In the genomic region with DNA sequence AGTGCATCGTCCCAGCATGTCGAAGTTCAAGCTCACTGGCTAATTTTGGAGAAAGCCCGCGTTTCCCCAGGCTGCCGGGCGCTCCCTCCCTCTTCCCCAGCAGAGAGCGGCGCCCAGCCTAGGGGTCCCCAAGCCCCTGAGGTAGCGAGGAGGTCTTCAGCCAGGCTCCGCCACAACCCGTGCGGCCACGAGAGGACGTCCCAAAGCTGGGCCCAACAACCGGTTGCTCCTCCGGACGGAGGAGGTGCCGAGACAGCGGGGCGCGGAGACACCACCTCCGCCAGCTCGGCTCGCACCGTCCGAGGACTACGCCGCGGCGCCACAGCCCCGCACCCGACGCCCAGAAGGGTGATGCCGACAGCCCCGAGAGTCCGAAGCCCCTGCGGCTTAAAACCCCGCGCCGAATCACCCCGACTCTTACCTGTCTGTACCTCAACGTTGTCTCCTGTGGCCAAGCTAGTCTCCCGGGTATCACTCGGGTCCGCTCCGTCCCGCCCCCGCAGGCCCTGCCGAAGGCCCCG, we compare ENCODE assay signal across 8 cellular contexts. TPM values are rescaled to one million over a fixed set of nuclear protein-coding genes. Genes with fewer than 3 reads are reported as not detected.
DNase-seq lines count a peak whose midpoint lies in the region; ATAC-seq and TF ChIP-seq lines count a peak whose summit lies in the region.

A gene with protein sequence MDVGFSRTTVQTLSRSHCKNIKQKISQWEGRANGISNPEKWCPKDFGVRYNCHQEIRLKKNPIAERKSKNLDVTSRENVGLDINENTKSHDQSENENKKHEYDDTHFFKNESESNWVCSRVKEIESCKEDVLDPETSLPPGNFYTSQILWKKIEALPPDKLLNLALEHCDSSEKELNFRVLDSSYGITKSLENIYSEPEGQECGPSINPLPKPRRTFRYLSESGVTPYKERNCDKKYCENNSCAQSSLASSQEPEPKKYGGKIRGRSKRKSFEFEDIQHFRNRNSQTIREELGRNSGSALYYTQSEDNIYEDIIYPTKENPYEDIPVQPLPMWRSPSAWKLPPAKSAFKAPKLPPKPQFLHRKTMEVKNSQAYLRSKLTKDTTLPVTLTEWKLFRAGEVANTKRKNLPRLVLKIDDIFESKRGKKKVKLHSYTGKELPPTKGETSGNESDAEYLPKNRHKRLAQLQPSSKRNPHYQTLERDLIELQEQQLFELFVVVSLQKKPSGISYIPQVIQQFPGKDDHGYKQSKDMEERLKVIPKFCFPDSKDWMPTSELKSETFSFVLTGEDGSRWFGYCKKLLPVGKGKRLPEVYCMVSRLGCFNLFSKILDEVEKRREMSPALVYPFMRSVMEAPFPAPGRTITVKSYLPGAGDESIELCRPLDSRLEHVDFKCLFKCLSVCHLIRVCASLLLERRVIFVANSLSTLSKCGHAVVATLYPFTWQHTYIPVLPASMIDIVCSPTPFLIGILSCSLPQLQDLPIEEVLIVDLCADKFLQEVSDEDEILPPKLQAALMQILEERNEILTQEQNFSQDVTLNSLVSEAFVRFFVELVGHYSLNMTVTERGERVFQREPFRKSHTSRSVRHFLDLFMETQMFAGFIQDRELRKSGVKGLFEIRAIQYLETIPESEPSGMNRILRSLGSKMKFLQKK (minus strand): TSS at position 488 of the 521 bp plus-strand sequence. CDS start 44,065 bp downstream, outside the sequence.

- in situ Hi-C loops in GM13976 (cut with MboI; ENCODE audit: low sequenced_read_pairs, unreplicated experiment), result no loop called here
- in situ Hi-C loops in mammary epithelial cell (cut with MboI; ENCODE audit: low sequenced_read_pairs in 2 of 2), result loop anchor here in 1 of 2 donors (10.0 kb wide), 1 partner anchor 55 kb away; no protein-coding TSS in a partner anchor

- CTCF ChIA-PET in mammary epithelial cell (lab: Charles Lee; ENCODE audit: low non-redundant PET), result no interaction called here

- H3K4me1 ChIP-seq in HUES6 (ENCODE audit: control insufficient read depth, insufficient read depth, low read length), result no peaks in the 10 kb centered on the region
- peaks cover 13% of the 10 kb centered on the region for H3K4me1 ChIP-seq in mammary epithelial cell (ENCODE audit: insufficient read depth, low read length)
- H3K4me1 ChIP-seq in lung (ENCODE audit: control insufficient read depth in 2 of 2, insufficient read depth in 2 of 2, low read length in 2 of 2), result no peaks in the 10 kb centered on the region

- peak within 1 kb of the TSS; percentile 63 for H3K9ac ChIP-seq in HUES6 (ENCODE audit: low read length)
- H3K9ac ChIP-seq in mammary epithelial cell (ENCODE audit: insufficient read depth, low read length), result peak within 1 kb of the TSS; percentile 100

- H3K4me3 ChIP-seq in HUES6 (ENCODE audit: low read depth, low read length) (peak within 1 kb of the TSS; percentile 81), mammary epithelial cell (replicated peaks in 1 of 3; ENCODE audit: insufficient read depth in 1 of 3, low read depth in 2 of 3, low read length in 3 of 3) (peak within 1 kb of the TSS; percentile 72 to 97 (median 97)), lung (peak within 1 kb of the TSS; percentile 73)

- ATAC-seq in GM21576 (IDR thresholded peaks at IDR 0.05; ENCODE audit: unreplicated experiment), result peak; percentile 51
- peak; percentile 58 for ATAC-seq in lung (ENCODE audit: insufficient read depth, low FRiP score)

- 3% methylated on average over 6 of the region's 50 CpGs for WGBS in mammary epithelial cell (ENCODE audit: low coverage, missing lambda C conversion rate)
- WGBS in lung, 2 donors, result 0 to 1% methylated on average over 49 to 50 of the region's 50 CpGs

- H3K9me3 ChIP-seq in HUES6 (ENCODE audit: control insufficient read depth, insufficient read depth, low read depth, low read length) (no peaks in the 10 kb centered on the region), mammary epithelial cell (replicated peaks; ENCODE audit: insufficient read depth, low read length) (no peaks in the 10 kb centered on the region), lung (ENCODE audit: control insufficient read depth in 2 of 2, insufficient read depth in 1 of 2, low read length in 1 of 2) (no peaks in the 10 kb centered on the region)

- no peaks in the 10 kb centered on the region for H4K20me1 ChIP-seq in mammary epithelial cell (ENCODE audit: insufficient read depth, low read length)

- H3K79me2 ChIP-seq in mammary epithelial cell (ENCODE audit: insufficient read depth, low read length), result peaks cover 45% of the 10 kb centered on the region

- H3K4me2 ChIP-seq in mammary epithelial cell (ENCODE audit: insufficient read depth, low read depth, low read length), result peak within 1 kb of the TSS; percentile 100

- dilution Hi-C loops in mammary epithelial cell (cut with HindIII; ENCODE audit: low sequenced_read_pairs), result no loop called here

- H3K36me3 ChIP-seq in HUES6 (ENCODE audit: control insufficient read depth, insufficient read depth, low read length) (no peaks in the 10 kb centered on the region), mammary epithelial cell (ENCODE audit: insufficient read depth, low read length) (no peaks in the 10 kb centered on the region), lung (ENCODE audit: control insufficient read depth in 2 of 2, insufficient read depth in 2 of 2, low read length in 2 of 2) (no peaks in the 10 kb centered on the region)

- intact Hi-C loops in mammary epithelial cell (cut with micrococcal nuclease), result loop anchor here (1.0 to 10.0 kb wide), 6 partner anchors 51 to 691 kb away; partner anchors contain the start of genes OLFML3 and TRIM33

- DNase-seq in GM13976 (ENCODE audit: low spot score) (no peak), mammary epithelial cell (no peak), lung (ENCODE audit: low spot score) (no peak), ureter (ENCODE audit: low spot score) (peak; percentile 43), glomerular visceral epithelial cell (ENCODE audit: extremely low spot score) (no peak)
- no peak for DNase-seq in NK-92 treated with Interleukin-12 subunit alpha and Interleukin-12 subunit beta, amount 100 ng/mL, for 24 hours (lab: John Stamatoyannopoulos, UW)

- peak within 1 kb of the TSS; percentile 93 for H2AFZ ChIP-seq in mammary epithelial cell (ENCODE audit: low read depth, low read length)

- H3K27me3 ChIP-seq in HUES6 (ENCODE audit: control insufficient read depth, insufficient read depth, low read length) (peaks cover 6% of the 10 kb centered on the region), mammary epithelial cell (ENCODE audit: insufficient read depth, low read length) (no peaks in the 10 kb centered on the region), lung (ENCODE audit: control insufficient read depth, insufficient read depth) (no peaks in the 10 kb centered on the region)

- TF ChIP-seq CTCF in GM13976 (IDR thresholded peaks at IDR 0.05; ENCODE audit: borderline replicate concordance, control extremely low read depth, extremely low read depth, insufficient read depth, missing control alignments) (peak; percentile 11), mammary epithelial cell (conservative IDR thresholded peaks at IDR 0.05 in 1 of 2, IDR thresholded peaks at IDR 0.05 in 1 of 2; ENCODE audit: extremely low read depth in 1 of 2, insufficient read depth in 1 of 2, low read depth in 1 of 2, low read length in 2 of 2) (no peak), lung (IDR thresholded peaks at IDR 0.05; ENCODE audit: control extremely low read depth, extremely low read depth) (no peak)

- H3K27ac ChIP-seq in HUES6 (ENCODE audit: low read depth, low read length), result no peak within 1 kb of the TSS
- peak within 1 kb of the TSS; percentile 100 for H3K27ac ChIP-seq in mammary epithelial cell (ENCODE audit: insufficient read depth, low read depth, low read length)
- H3K27ac ChIP-seq in lung (ENCODE audit: low read depth in 1 of 2, low read length in 1 of 2), result peak within 1 kb of the TSS; percentile 73 to 93

- BruUV-seq in mammary epithelial cell (replicated peaks; lab: Mats Ljungman, UMichigan), result TSS peak; percentile 55

RNA-seq across cellular contexts. Expression of the gene that starts here (rescaled TPM):
- total RNA-seq in mammary epithelial cell, result 10 to 100 TPM; 14.2 to 18.0 TPM
- 3.2 TPM for polyA plus RNA-seq in mammary epithelial cell
- polyA minus RNA-seq in mammary epithelial cell, result 6.9 TPM
- 1 to 10 TPM; 4.1 to 6.1 TPM for total RNA-seq in lung
- 1 to 10 TPM in 1 of 2 donors, under 1 TPM in 1; 1.00 to 2.0 TPM for polyA plus RNA-seq in lung
- 8.4 TPM for total RNA-seq in ureter
